13 cellular contexts compared by ENCODE assay signal in the genomic region with DNA sequence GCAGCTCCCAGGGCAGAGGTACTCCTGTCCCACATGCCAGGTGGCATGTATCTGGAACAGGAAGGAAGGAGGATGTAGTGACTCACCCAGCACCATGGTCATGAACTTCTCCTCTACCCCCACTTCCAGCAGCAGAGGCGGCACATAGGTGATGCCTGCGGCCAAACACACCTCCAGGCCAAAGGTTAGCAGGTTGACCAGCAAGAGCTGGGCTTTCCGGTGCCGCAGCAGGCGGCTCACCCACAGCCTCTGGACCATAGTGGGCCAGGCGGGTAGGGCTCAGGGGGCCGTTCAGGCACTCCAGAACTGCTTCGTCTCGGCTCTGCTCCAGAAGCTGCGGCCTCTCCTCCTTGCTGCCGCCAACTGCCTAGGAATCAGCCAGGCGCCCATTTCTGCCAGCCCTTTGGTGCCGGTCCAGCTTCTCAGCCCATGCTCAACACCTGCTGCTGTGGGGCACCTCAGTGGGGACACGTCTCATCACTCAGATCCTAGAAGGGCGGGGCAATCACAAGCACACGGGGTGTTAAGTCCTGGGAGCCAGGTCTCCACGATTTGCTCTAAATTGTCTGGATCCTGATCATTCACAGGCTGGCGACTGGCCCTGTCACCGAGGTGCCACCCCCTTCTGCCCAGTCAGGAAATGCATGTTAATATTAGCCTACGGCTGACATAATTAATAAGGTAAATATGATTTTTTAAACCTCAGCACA. TPM values are rescaled to one million over a fixed set of nuclear protein-coding genes. Genes with fewer than 3 reads are reported as not detected.
DNase-seq lines count a peak whose midpoint lies in the region; FAIRE-seq and TF ChIP-seq lines count a peak whose summit lies in the region.
"Had no signal": no experiment of that assay in that cellular context is flagged by ENCODE, and none has a peak within 500 bp of the region (broad histone marks: within the 10 kb centered on the region; RNA-seq: fewer than 3 reads in every experiment).

No MANE protein-coding gene starts in this region.

- H3K27me3 Mint-ChIP-seq in activated T-helper 2 cell treated with anti-CD3 and anti-CD28 coated beads, Interferon-gamma antibody, Interleukin-2, Interleukin-4, amounts not matched to agents 10 μg/mL and 5 μg/mL and 100 μg/mL, durations not matched to agents 14 hours and 24 hours and 36 hours (ENCODE audit: low read depth): peaks cover 4% of the 10 kb centered on the region

- H3K27ac ChIP-seq in transverse colon: peak overlapping the region; percentile 58 to 78 (median 72)
- H3K27ac ChIP-seq: hepatocyte had no signal

- no peak for TF ChIP-seq POLR2A in transverse colon (IDR thresholded peaks at IDR 0.05)
- TF ChIP-seq POLR2A in erythroblast (IDR thresholded peaks at IDR 0.05; ENCODE audit: low read length): no peak

- in situ Hi-C loops in transverse colon (cut with MboI; ENCODE audit: low pct_ligation_motif_present in 1 of 4, low pct_unique_long_range_greater_than_20kb in 1 of 4, low sequenced_read_pairs in 3 of 4): no loop called here

- no peak overlapping the region for H3K4me3 ChIP-seq in transverse colon
- H3K4me3 ChIP-seq: hepatocyte had no signal

- no peaks in the 10 kb centered on the region for H3K9me3 ChIP-seq in transverse colon

- peaks cover 30 to 64% (median 53%) of the 10 kb centered on the region in 4 donors for H3K4me1 ChIP-seq in transverse colon

- H3K36me3 Mint-ChIP-seq in activated T-helper 2 cell treated with anti-CD3 and anti-CD28 coated beads, Interferon-gamma antibody, Interleukin-2, Interleukin-4, amounts not matched to agents 10 μg/mL and 5 μg/mL and 100 μg/mL, durations not matched to agents 14 hours and 24 hours and 36 hours (ENCODE audit: low read depth): no peaks in the 10 kb centered on the region
- H3K36me3 Mint-ChIP-seq: type B pancreatic cell had no signal

- H3K4me1 Mint-ChIP-seq in activated T-helper 2 cell treated with anti-CD3 and anti-CD28 coated beads, Interferon-gamma antibody, Interleukin-2, Interleukin-4, amounts not matched to agents 10 μg/mL and 5 μg/mL and 100 μg/mL, durations not matched to agents 14 hours and 24 hours and 36 hours (ENCODE audit: low read depth): no peaks in the 10 kb centered on the region

- no peaks in the 10 kb centered on the region for H3K9me3 Mint-ChIP-seq in activated T-helper 2 cell treated with anti-CD3 and anti-CD28 coated beads, Interferon-gamma antibody, Interleukin-2, Interleukin-4, amounts not matched to agents 10 μg/mL and 5 μg/mL and 100 μg/mL, durations not matched to agents 14 hours and 24 hours and 36 hours
- H3K9me3 Mint-ChIP-seq: activated T-cell treated with anti-CD3 and anti-CD28 coated beads, Interleukin-2, amount 50 U/mL, for 4 hours; type B pancreatic cell had no signal

- H3K36me3 ChIP-seq in transverse colon: no peaks in the 10 kb centered on the region

- H3K27me3 ChIP-seq in transverse colon: no peaks in the 10 kb centered on the region
- H3K27me3 ChIP-seq: hepatocyte had no signal

- WGBS in transverse colon (ENCODE audit: low coverage in 1 of 2), 2 donors: 50% methylated on average over 19 of the region's 20 CpGs; no CpG with 5 or more reads in 1 of the 2 donors

- DNase-seq in NCI-H2081 (lab: John Stamatoyannopoulos, UW) (peak; percentile 26 to 36), NCI-H2081 treated with DMSO at 0.1 percent for 48 hours (lab: John Stamatoyannopoulos, UW) (no peak), SW480 (ENCODE audit: low spot score) (peak; percentile 86), transverse colon (peak; percentile 55), NCI-H2029 treated with DMSO at 0.1 percent for 48 hours (lab: John Stamatoyannopoulos, UW) (no peak), erythroblast (lab: John Stamatoyannopoulos, UW) (no peak)
- no peak for DNase-seq in activated T-helper 2 cell treated with anti-CD3 and anti-CD28 coated beads, Interferon-gamma antibody, Interleukin-2, Interleukin-4, amounts not matched to agents 10 μg/mL and 5 μg/mL and 100 μg/mL, durations not matched to agents 14 hours and 24 hours and 36 hours (ENCODE audit: low spot score)
- DNase-seq: activated T-cell treated with anti-CD3 and anti-CD28 coated beads, Interleukin-2, amount 50 U/mL, for 4 hours; central memory CD4-positive, alpha-beta T cell; T-helper 2 cell had no signal

- H3K4me3 Mint-ChIP-seq in activated T-helper 2 cell treated with anti-CD3 and anti-CD28 coated beads, Interferon-gamma antibody, Interleukin-2, Interleukin-4, amounts not matched to agents 10 μg/mL and 5 μg/mL and 100 μg/mL, durations not matched to agents 14 hours and 24 hours and 36 hours (ENCODE audit: low read depth): no peak overlapping the region
- H3K4me3 Mint-ChIP-seq: activated T-cell treated with anti-CD3 and anti-CD28 coated beads, Interleukin-2, amount 50 U/mL, for 4 hours; type B pancreatic cell had no signal

- intact Hi-C loops in transverse colon (cut with DNase I; ENCODE audit: low total_unique reads): no loop called here
- intact Hi-C loops in activated T-helper 2 cell treated with anti-CD3 and anti-CD28 coated beads, Interferon-gamma antibody, Interleukin-2, Interleukin-4, amounts not matched to agents 10 μg/mL and 5 μg/mL and 100 μg/mL, durations not matched to agents 14 hours and 24 hours and 36 hours (cut with micrococcal nuclease): no loop called here

- FAIRE-seq in islet of Langerhans (lab: Jason Lieb, UNC): peak; percentile 51

- no peak overlapping the region for H3K27ac Mint-ChIP-seq in activated T-helper 2 cell treated with anti-CD3 and anti-CD28 coated beads, Interferon-gamma antibody, Interleukin-2, Interleukin-4, amounts not matched to agents 10 μg/mL and 5 μg/mL and 100 μg/mL, durations not matched to agents 14 hours and 24 hours and 36 hours
- H3K27ac Mint-ChIP-seq: type B pancreatic cell had no signal

- no peak for TF ChIP-seq EP300 in transverse colon (IDR thresholded peaks at IDR 0.05; ENCODE audit: low read depth)

- no peak for TF ChIP-seq CTCF in transverse colon (IDR thresholded peaks at IDR 0.05)

RNA-seq across cellular contexts. Expression of gene SLC45A3, which starts 15.8 kb away (rescaled TPM):
- 10 to 100 TPM; 12.2 to 29.1 (median 17.0) TPM for total RNA-seq in transverse colon
- total RNA-seq in activated T-helper 2 cell treated with anti-CD3 and anti-CD28 coated beads, Interferon-gamma antibody, Interleukin-2, Interleukin-4, amounts not matched to agents 10 μg/mL and 5 μg/mL and 100 μg/mL, durations not matched to agents 14 hours and 24 hours and 36 hours: 1.5 and 2.0 TPM in 2 replicates

RNA-seq across cellular contexts. Expression of gene ELK4, which starts 32.7 kb away (rescaled TPM):
- total RNA-seq in transverse colon: 10 to 100 TPM; 16.0 to 24.1 (median 19.7) TPM
- 68.8 and 80.3 TPM in 2 replicates for total RNA-seq in activated T-helper 2 cell treated with anti-CD3 and anti-CD28 coated beads, Interferon-gamma antibody, Interleukin-2, Interleukin-4, amounts not matched to agents 10 μg/mL and 5 μg/mL and 100 μg/mL, durations not matched to agents 14 hours and 24 hours and 36 hours

Comparison
In these comparisons a context has a peak if more than half of its experiments do, and no peak if none do; other contexts are left out.
1. DNase-seq: peak in NCI-H2081 (2 of 2), SW480 (single experiment) and transverse colon (single experiment); none in NCI-H2081 treated with DMSO at 0.1 percent for 48 hours (single experiment), activated T-helper 2 cell treated with anti-CD3 and anti-CD28 coated beads, Interferon-gamma antibody, Interleukin-2, Interleukin-4, amounts not matched to agents 10 μg/mL and 5 μg/mL and 100 μg/mL, durations not matched to agents 14 hours and 24 hours and 36 hours (single experiment), NCI-H2029 treated with DMSO at 0.1 percent for 48 hours (single experiment) and erythroblast (0 of 2).